30 cellular contexts compared by ENCODE assay signal in the genomic region with DNA sequence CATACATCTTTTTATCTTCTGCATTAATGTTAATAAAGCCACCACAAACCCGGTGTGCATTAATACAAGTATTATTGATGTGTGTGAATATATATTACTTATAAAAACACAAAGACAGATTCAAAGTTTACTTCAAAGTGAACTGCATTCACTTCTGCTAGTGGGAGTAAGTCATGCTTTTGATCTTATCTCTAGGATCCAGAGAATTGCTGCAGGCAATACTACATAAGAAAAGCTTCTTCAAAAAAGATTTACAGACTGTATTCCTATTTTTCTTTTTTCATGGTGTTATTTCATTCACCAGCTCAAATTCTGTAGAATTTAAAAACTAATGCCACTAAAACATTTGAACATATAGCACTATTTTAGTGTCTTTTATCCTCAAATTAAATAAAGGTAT.
"Had no signal": no experiment of that assay in that cellular context is flagged by ENCODE, and none has a peak within 500 bp of the region (broad histone marks: within the 10 kb centered on the region; RNA-seq: fewer than 3 reads in every experiment).

No MANE protein-coding gene starts in this region.

- H3K4me3 Mint-ChIP-seq: activated CD4-positive, alpha-beta T cell treated with anti-CD3 and anti-CD28 coated beads for 36 hours; activated CD8-positive, alpha-beta memory T cell treated with anti-CD3 and anti-CD28 coated beads, Interleukin-2, amount 10 ng/mL, durations not matched to agents 7 days and 5 days; activated CD8-positive, alpha-beta T cell treated with anti-CD3 and anti-CD28 coated beads, Interleukin-2, amount 10 ng/mL, durations not matched to agents 7 days and 5 days; mesothelial cell of epicardium; naive B cell; nephron progenitor cell; stimulated activated effector memory CD8-positive, alpha-beta T cell treated with anti-CD3 and anti-CD28 coated beads, Interleukin-12 subunit alpha, Interleukin-12 subunit beta, amount 100 ng/mL, for 72 hours; stimulated activated naive CD8-positive, alpha-beta T cell treated with anti-CD3 and anti-CD28 coated beads, Interleukin-15, Interleukin-2, amounts not matched to agents 100 ng/mL and 50 ng/mL, for 24 hours had no signal

- ATAC-seq: activated CD4-positive, alpha-beta T cell treated with anti-CD3 and anti-CD28 coated beads for 36 hours; activated CD8-positive, alpha-beta memory T cell treated with anti-CD3 and anti-CD28 coated beads, Interleukin-2, amount 10 ng/mL, durations not matched to agents 7 days and 5 days; activated CD8-positive, alpha-beta T cell treated with anti-CD3 and anti-CD28 coated beads, Interleukin-2, amount 10 ng/mL, durations not matched to agents 7 days and 5 days; activated naive CD4-positive, alpha-beta T cell treated with anti-CD3 and anti-CD28 coated beads, Interleukin-2, amount 50 U/mL, for 72 hours; gastrocnemius medialis; left cardiac atrium; left ventricle myocardium superior; sciatic nerve; stimulated activated effector memory CD8-positive, alpha-beta T cell treated with anti-CD3 and anti-CD28 coated beads, Interleukin-12 subunit alpha, Interleukin-12 subunit beta, amount 100 ng/mL, for 72 hours had no signal

- H3K27ac ChIP-seq: adrenal gland, gastrocnemius medialis, neutrophil, ovary, prostate gland, skin epidermis, thoracic aorta, uterus had no signal

- H3K4me1 Mint-ChIP-seq: activated CD4-positive, alpha-beta T cell treated with anti-CD3 and anti-CD28 coated beads for 36 hours; activated CD8-positive, alpha-beta memory T cell treated with anti-CD3 and anti-CD28 coated beads, Interleukin-2, amount 10 ng/mL, durations not matched to agents 7 days and 5 days; nephron progenitor cell; stimulated activated effector memory CD8-positive, alpha-beta T cell treated with anti-CD3 and anti-CD28 coated beads, Interleukin-12 subunit alpha, Interleukin-12 subunit beta, amount 100 ng/mL, for 72 hours had no signal

- H3K9me3 Mint-ChIP-seq: nephron progenitor cell; stimulated activated effector memory CD8-positive, alpha-beta T cell treated with anti-CD3 and anti-CD28 coated beads, Interleukin-12 subunit alpha, Interleukin-12 subunit beta, amount 100 ng/mL, for 72 hours had no signal

- H3K9me3 ChIP-seq: adrenal gland, gastrocnemius medialis, neutrophil, ovary, prostate gland, thoracic aorta, uterus had no signal

- H3K36me3 ChIP-seq: adrenal gland, gastrocnemius medialis, neutrophil, ovary, prostate gland, thoracic aorta, uterus had no signal

- DNase-seq: activated CD4-positive, alpha-beta T cell treated with anti-CD3 and anti-CD28 coated beads for 36 hours; activated CD4-positive, CD25-positive, alpha-beta regulatory T cell; activated CD8-positive, alpha-beta memory T cell treated with anti-CD3 and anti-CD28 coated beads, Interleukin-2, amount 10 ng/mL, durations not matched to agents 7 days and 5 days; activated CD8-positive, alpha-beta T cell treated with anti-CD3 and anti-CD28 coated beads, Interleukin-2, amount 10 ng/mL, durations not matched to agents 7 days and 5 days; activated naive CD4-positive, alpha-beta T cell; activated T-cell treated with anti-CD3 and anti-CD28 coated beads, Interleukin-2, amount 50 U/mL, for 48 hours; adrenal gland; central memory CD4-positive, alpha-beta T cell; effector CD8-positive, alpha-beta T cell; gastrocnemius medialis; glutamatergic neuron; islet precursor cell; left cardiac atrium; left ventricle myocardium superior; naive B cell; nephron progenitor cell; ovary; retina; stimulated activated CD4-positive, alpha-beta T cell treated with anti-CD3 and anti-CD28 coated beads, Interleukin-4, amount 100 ng/mL, for 24 hours; T-helper 2 cell; uterus had no signal

- H3K27me3 Mint-ChIP-seq: activated CD4-positive, alpha-beta T cell treated with anti-CD3 and anti-CD28 coated beads for 36 hours; activated CD8-positive, alpha-beta memory T cell treated with anti-CD3 and anti-CD28 coated beads, Interleukin-2, amount 10 ng/mL, durations not matched to agents 7 days and 5 days; naive B cell; stimulated activated naive CD8-positive, alpha-beta T cell treated with anti-CD3 and anti-CD28 coated beads, Interleukin-15, Interleukin-2, amounts not matched to agents 100 ng/mL and 50 ng/mL, for 24 hours had no signal

- H3K36me3 Mint-ChIP-seq: activated naive CD4-positive, alpha-beta T cell treated with anti-CD3 and anti-CD28 coated beads, Interleukin-2, amount 50 U/mL, for 72 hours; naive B cell; stimulated activated effector memory CD8-positive, alpha-beta T cell treated with anti-CD3 and anti-CD28 coated beads, Interleukin-12 subunit alpha, Interleukin-12 subunit beta, amount 100 ng/mL, for 72 hours had no signal

- H3K4me3 ChIP-seq: adrenal gland, gastrocnemius medialis, ovary, prostate gland, skin epidermis, thoracic aorta, uterus had no signal

- H3K27ac Mint-ChIP-seq: activated CD4-positive, alpha-beta T cell treated with anti-CD3 and anti-CD28 coated beads for 36 hours; activated CD8-positive, alpha-beta memory T cell treated with anti-CD3 and anti-CD28 coated beads, Interleukin-2, amount 10 ng/mL, durations not matched to agents 7 days and 5 days; activated CD8-positive, alpha-beta T cell treated with anti-CD3 and anti-CD28 coated beads, Interleukin-2, amount 10 ng/mL, durations not matched to agents 7 days and 5 days; activated naive CD4-positive, alpha-beta T cell treated with anti-CD3 and anti-CD28 coated beads, Interleukin-2, amount 50 U/mL, for 72 hours; nephron progenitor cell; stimulated activated effector memory CD8-positive, alpha-beta T cell treated with anti-CD3 and anti-CD28 coated beads, Interleukin-12 subunit alpha, Interleukin-12 subunit beta, amount 100 ng/mL, for 72 hours; stimulated activated naive CD8-positive, alpha-beta T cell treated with anti-CD3 and anti-CD28 coated beads, Interleukin-15, Interleukin-2, amounts not matched to agents 100 ng/mL and 50 ng/mL, for 24 hours had no signal
